12 cellular contexts compared by ENCODE assay signal in genomic region chr5:132822650-132823480, GRCh38. TPM values are rescaled to one million over a fixed set of nuclear protein-coding genes. Genes with fewer than 3 reads are reported as not detected.
DNase-seq lines count a peak whose midpoint lies in the region; ATAC-seq lines count a peak whose summit lies in the region.
"Had no signal": no experiment of that assay in that cellular context is flagged by ENCODE, and none has a peak within 500 bp of the region (broad histone marks: within the 10 kb centered on the region; RNA-seq: fewer than 3 reads in every experiment).

No MANE protein-coding gene starts in this region.

- H3K9ac ChIP-seq in iPS-20b (ENCODE audit: low read depth, low read length), result peak overlapping the region; percentile 61; the same call in 1 of the 2 replicates
- peak overlapping the region in 1 of 2 donors; percentile 25 for H3K9ac ChIP-seq in stomach smooth muscle (ENCODE audit: low read length in 2 of 2)

- H3K4me3 ChIP-seq in iPS-20b (ENCODE audit: low read length), result peak overlapping the region; percentile 57; the same call in 1 of the 2 replicates
- peak overlapping the region; percentile 33 to 63 for H3K4me3 ChIP-seq in stomach smooth muscle (ENCODE audit: low read length in 2 of 2)

- H3K27me3 Mint-ChIP-seq in activated T-helper 17 cell treated with anti-CD3 and anti-CD28 coated beads, Interleukin-2, amount 50 U/mL, for 72 hours, result peaks cover 31% of the 10 kb centered on the region

- ATAC-seq in HG02840 (IDR thresholded peaks at IDR 0.05; ENCODE audit: low FRiP score, unreplicated experiment), result no peak
- no peak for ATAC-seq in activated T-helper 17 cell treated with anti-CD3 and anti-CD28 coated beads, Interleukin-2, amount 50 U/mL, for 72 hours (replicated peaks)

- H3K27ac ChIP-seq in iPS-20b (ENCODE audit: low read length) (no peak overlapping the region), stomach smooth muscle (ENCODE audit: low read length) (no peak overlapping the region)
- H3K27ac ChIP-seq: 22Rv1 had no signal

- H3K9me3 ChIP-seq in iPS-20b (ENCODE audit: insufficient read depth, low read depth, low read length), result no peaks in the 10 kb centered on the region
- no peaks in the 10 kb centered on the region for H3K9me3 ChIP-seq in stomach smooth muscle (ENCODE audit: control insufficient read depth in 2 of 2, low read length in 2 of 2)

- H3K36me3 ChIP-seq in iPS-20b (ENCODE audit: insufficient read depth, low read depth, low read length) (no peaks in the 10 kb centered on the region), stomach smooth muscle (ENCODE audit: control insufficient read depth in 2 of 2, insufficient read depth in 2 of 2, low read length in 2 of 2) (no peaks in the 10 kb centered on the region)

- H3K4me1 ChIP-seq in iPS-20b (ENCODE audit: insufficient read depth, low read length) (peaks cover 6% of the 10 kb centered on the region), stomach smooth muscle (ENCODE audit: control insufficient read depth, insufficient read depth, low read length) (peaks cover 14% of the 10 kb centered on the region)

- peaks cover 10% of the 10 kb centered on the region for H3K4me1 Mint-ChIP-seq in activated T-helper 17 cell treated with anti-CD3 and anti-CD28 coated beads, Interleukin-2, amount 50 U/mL, for 72 hours

- DNase-seq in DMS 273 (lab: John Stamatoyannopoulos, UW; ENCODE audit: unreplicated experiment), result peak; percentile 70
- DNase-seq in DMS 273 treated with DMSO at 0.1 percent for 48 hours (lab: John Stamatoyannopoulos, UW), result no peak
- peak; percentile 62 for DNase-seq in astrocyte of the hippocampus (ENCODE audit: low read depth, low spot score)
- no peak for DNase-seq in T-helper 9 cell
- DNase-seq: NCI-H187, occipital lobe had no signal

- H3K9me3 Mint-ChIP-seq in activated T-helper 17 cell treated with anti-CD3 and anti-CD28 coated beads, Interleukin-2, amount 50 U/mL, for 72 hours, result no peaks in the 10 kb centered on the region

- no peak overlapping the region for H3K4me3 Mint-ChIP-seq in activated T-helper 17 cell treated with anti-CD3 and anti-CD28 coated beads, Interleukin-2, amount 50 U/mL, for 72 hours

- no peaks in the 10 kb centered on the region for H3K36me3 Mint-ChIP-seq in activated T-helper 17 cell treated with anti-CD3 and anti-CD28 coated beads, Interleukin-2, amount 50 U/mL, for 72 hours (ENCODE audit: low read depth)

- H3K27me3 ChIP-seq in iPS-20b (ENCODE audit: insufficient read depth, low read length) (peaks cover 61% of the 10 kb centered on the region), stomach smooth muscle (ENCODE audit: control insufficient read depth in 1 of 2, insufficient read depth in 2 of 2, low read length in 2 of 2) (peaks cover 16 to 35% of the 10 kb centered on the region in 2 donors)

- H3K27ac Mint-ChIP-seq in activated T-helper 17 cell treated with anti-CD3 and anti-CD28 coated beads, Interleukin-2, amount 50 U/mL, for 72 hours, result no peak overlapping the region

RNA-seq across cellular contexts. Expression of gene SHROOM1, which starts 7.6 kb away (rescaled TPM):
- total RNA-seq in activated T-helper 17 cell treated with anti-CD3 and anti-CD28 coated beads, Interleukin-2, amount 50 U/mL, for 72 hours, result 1 to 10 TPM in 1 of 2 donors, under 1 TPM in 1; 0.54 to 3.4 TPM

RNA-seq across cellular contexts. Expression of gene SOWAHA, which starts 9.8 kb away (rescaled TPM):
- total RNA-seq in activated T-helper 17 cell treated with anti-CD3 and anti-CD28 coated beads, Interleukin-2, amount 50 U/mL, for 72 hours, result not detected
- total RNA-seq: dermis microvascular lymphatic vessel endothelial cell had no signal

RNA-seq across cellular contexts. Expression of gene GDF9, which starts 43.4 kb away (rescaled TPM):
- under 1 TPM; 0.26 to 0.69 TPM for total RNA-seq in activated T-helper 17 cell treated with anti-CD3 and anti-CD28 coated beads, Interleukin-2, amount 50 U/mL, for 72 hours

RNA-seq across cellular contexts. Expression of gene UQCRQ, which starts 43.6 kb away (rescaled TPM):
- 100 to 1,000 TPM; 219 to 408 TPM for total RNA-seq in activated T-helper 17 cell treated with anti-CD3 and anti-CD28 coated beads, Interleukin-2, amount 50 U/mL, for 72 hours

RNA-seq across cellular contexts. Expression of gene SEPTIN8, which starts 45.8 kb away (rescaled TPM):
- total RNA-seq in activated T-helper 17 cell treated with anti-CD3 and anti-CD28 coated beads, Interleukin-2, amount 50 U/mL, for 72 hours, result 10 to 100 TPM; 13.6 to 14.7 TPM

Comparison
In these comparisons a context has a peak if more than half of its experiments do, and no peak if none do; other contexts are left out.
1. DNase-seq: peak in DMS 273 (single experiment) and astrocyte of the hippocampus (single experiment); none in DMS 273 treated with DMSO at 0.1 percent for 48 hours (single experiment) and T-helper 9 cell (single experiment).